ENCODE assay signal across 24 cellular contexts in genomic region chr10:5946786-5947185, GRCh38. TPM values are rescaled to one million over a fixed set of nuclear protein-coding genes. Genes with fewer than 3 reads are reported as not detected.
DNase-seq lines count a peak whose midpoint lies in the region; ATAC-seq and TF ChIP-seq lines count a peak whose summit lies in the region.
"Had no signal": no experiment of that assay in that cellular context is flagged by ENCODE, and none has a peak within 500 bp of the region (broad histone marks: within the 10 kb centered on the region; RNA-seq: fewer than 3 reads in every experiment).

No MANE protein-coding gene starts in this region.

- POLR2A ChIA-PET in activated CD8-positive, alpha-beta T cell treated with anti-CD3 and anti-CD28 coated beads for 36 hours (lab: Charles Lee): no interaction called here

- H3K4me1 Mint-ChIP-seq in natural killer cell treated with Interleukin-12 subunit alpha and Interleukin-12 subunit beta and Interleukin-15 and Interleukin-18, amount 100 ng/mL, for 72 hours (ENCODE audit: low read depth in 2 of 2): peaks cover 9 to 12% of the 10 kb centered on the region in 2 donors
- H3K4me1 Mint-ChIP-seq in natural killer cell: peaks cover 11 to 14% of the 10 kb centered on the region in 2 donors
- H3K4me1 Mint-ChIP-seq in activated CD8-positive, alpha-beta T cell treated with anti-CD3 and anti-CD28 coated beads for 36 hours (ENCODE audit: low read depth): peaks cover 4% of the 10 kb centered on the region

- no peak overlapping the region for H3K4me3 ChIP-seq in esophagus muscularis mucosa
- no peak overlapping the region for H3K4me3 ChIP-seq in psoas muscle

- H3K27me3 Mint-ChIP-seq in natural killer cell treated with Interleukin-12 subunit alpha and Interleukin-12 subunit beta and Interleukin-15 and Interleukin-18, amount 100 ng/mL, for 72 hours: no peaks in the 10 kb centered on the region
- H3K27me3 Mint-ChIP-seq in natural killer cell (ENCODE audit: low read depth in 2 of 2): no peaks in the 10 kb centered on the region
- no peaks in the 10 kb centered on the region for H3K27me3 Mint-ChIP-seq in activated CD8-positive, alpha-beta T cell treated with anti-CD3 and anti-CD28 coated beads for 36 hours
- H3K27me3 Mint-ChIP-seq: activated naive CD4-positive, alpha-beta T cell treated with anti-CD3 and anti-CD28 coated beads, Interleukin-2, amount 50 U/mL, for 24 hours; activated T-helper 17 cell treated with anti-CD3 and anti-CD28 coated beads, Interleukin-2, amount 50 U/mL, for 72 hours had no signal

- ATAC-seq in natural killer cell treated with Interleukin-12 subunit alpha and Interleukin-12 subunit beta and Interleukin-15 and Interleukin-18, amount 100 ng/mL, for 72 hours: no peak
- ATAC-seq in natural killer cell: no peak
- no peak for ATAC-seq in psoas muscle
- no peak for ATAC-seq in GM21526 (IDR thresholded peaks at IDR 0.05; ENCODE audit: low FRiP score, unreplicated experiment)
- ATAC-seq in activated CD8-positive, alpha-beta T cell treated with anti-CD3 and anti-CD28 coated beads for 36 hours: no peak
- ATAC-seq: activated T-helper 17 cell treated with anti-CD3 and anti-CD28 coated beads, Interleukin-2, amount 50 U/mL, for 72 hours; foreskin keratinocyte had no signal

- no peaks in the 10 kb centered on the region for H3K36me3 Mint-ChIP-seq in natural killer cell treated with Interleukin-12 subunit alpha and Interleukin-12 subunit beta and Interleukin-15 and Interleukin-18, amount 100 ng/mL, for 72 hours
- H3K36me3 Mint-ChIP-seq in natural killer cell: no peaks in the 10 kb centered on the region
- H3K36me3 Mint-ChIP-seq in activated CD8-positive, alpha-beta T cell treated with anti-CD3 and anti-CD28 coated beads for 36 hours (ENCODE audit: low read depth): no peaks in the 10 kb centered on the region

- DNase-seq in natural killer cell treated with Interleukin-12 subunit alpha and Interleukin-12 subunit beta and Interleukin-15 and Interleukin-18, amount 100 ng/mL, for 72 hours (ENCODE audit: low spot score): peak; percentile 57
- DNase-seq in natural killer cell: no peak
- no peak for DNase-seq in esophagus muscularis mucosa (ENCODE audit: extremely low spot score)
- DNase-seq in psoas muscle: peak in 1 of 2 donors; percentile 50
- DNase-seq in activated T-cell treated with anti-CD3 and anti-CD28 coated beads, Interleukin-2, amount 50 U/mL, for 1 hour: no peak
- no peak for DNase-seq in activated CD8-positive, alpha-beta T cell treated with anti-CD3 and anti-CD28 coated beads for 36 hours
- no peak for DNase-seq in cerebellar cortex (ENCODE audit: low spot score)
- DNase-seq: activated CD4-positive, alpha-beta T cell treated with anti-CD3 and anti-CD28 coated beads, Interleukin-2, amount 50 U/mL, for 1 hour; anterior cingulate cortex; BE2C; central memory CD4-positive, alpha-beta T cell; foreskin keratinocyte; hippocampal formation; left ventricle myocardium superior; NCI-H2081; NCI-H774; stimulated activated CD4-positive, alpha-beta T cell treated with anti-CD3 and anti-CD28 coated beads, Interleukin-1b, Interleukin-23, amount 100 ng/mL, for 48 hours; WERI-Rb-1 had no signal

- H3K9me3 ChIP-seq in esophagus muscularis mucosa: no peaks in the 10 kb centered on the region
- no peaks in the 10 kb centered on the region for H3K9me3 ChIP-seq in psoas muscle
- H3K9me3 ChIP-seq: BE2C had no signal

- TF ChIP-seq CTCF in natural killer cell (IDR thresholded peaks at IDR 0.05): no peak
- TF ChIP-seq CTCF in esophagus muscularis mucosa (IDR thresholded peaks at IDR 0.05): no peak
- TF ChIP-seq CTCF in psoas muscle (IDR thresholded peaks at IDR 0.05): no peak
- TF ChIP-seq CTCF in activated CD8-positive, alpha-beta T cell treated with anti-CD3 and anti-CD28 coated beads for 36 hours (IDR thresholded peaks at IDR 0.05): no peak

- CTCF ChIA-PET in activated CD8-positive, alpha-beta T cell treated with anti-CD3 and anti-CD28 coated beads for 36 hours (lab: Charles Lee): no interaction called here

- H3K36me3 ChIP-seq in esophagus muscularis mucosa: peaks cover 0 to 2% (median 0%) of the 10 kb centered on the region in 4 donors
- H3K36me3 ChIP-seq in psoas muscle (ENCODE audit: insufficient read depth in 1 of 2, low read depth in 1 of 2): peaks cover 0 to under 1% of the 10 kb centered on the region in 2 donors
- H3K36me3 ChIP-seq: BE2C, WERI-Rb-1 had no signal

- H3K4me3 Mint-ChIP-seq in natural killer cell treated with Interleukin-12 subunit alpha and Interleukin-12 subunit beta and Interleukin-15 and Interleukin-18, amount 100 ng/mL, for 72 hours: no peak overlapping the region
- H3K4me3 Mint-ChIP-seq in natural killer cell: no peak overlapping the region
- H3K4me3 Mint-ChIP-seq in activated CD8-positive, alpha-beta T cell treated with anti-CD3 and anti-CD28 coated beads for 36 hours: no peak overlapping the region
- H3K4me3 Mint-ChIP-seq: neural crest cell had no signal

- H3K27ac Mint-ChIP-seq in natural killer cell treated with Interleukin-12 subunit alpha and Interleukin-12 subunit beta and Interleukin-15 and Interleukin-18, amount 100 ng/mL, for 72 hours: peak overlapping the region in 1 of 2 donors; percentile 42
- no peak overlapping the region for H3K27ac Mint-ChIP-seq in natural killer cell
- no peak overlapping the region for H3K27ac Mint-ChIP-seq in activated CD8-positive, alpha-beta T cell treated with anti-CD3 and anti-CD28 coated beads for 36 hours
- H3K27ac Mint-ChIP-seq: activated naive CD4-positive, alpha-beta T cell treated with anti-CD3 and anti-CD28 coated beads, Interleukin-2, amount 50 U/mL, for 24 hours; progenitor cell of endocrine pancreas; T-helper 2 cell treated with Interferon-gamma antibody and Interleukin-4, amounts not matched to agents 5 μg/mL and 100 μg/mL, for 36 hours had no signal

- TF ChIP-seq EP300 in esophagus muscularis mucosa (IDR thresholded peaks at IDR 0.05): no peak

- no peak for TF ChIP-seq POLR2A in esophagus muscularis mucosa (IDR thresholded peaks at IDR 0.05; ENCODE audit: low read depth)

- 94% methylated on average over 8 of the region's 8 CpGs for WGBS in esophagus muscularis mucosa
- 90 to 94% (median 94%) methylated on average over 8 of the region's 8 CpGs for WGBS in psoas muscle, 3 donors

- H3K4me1 ChIP-seq in esophagus muscularis mucosa (peaks cover 46 to 80% (median 74%) of the 10 kb centered on the region in 4 donors), psoas muscle (peaks cover 31% of the 10 kb centered on the region)
- H3K4me1 ChIP-seq: BE2C had no signal

- intact Hi-C loops in natural killer cell (cut with micrococcal nuclease): no loop called here
- intact Hi-C loops in esophagus muscularis mucosa (cut with DNase I): loop anchor here (5.0 kb wide), 1 partner anchor 141 kb away; the partner anchor contains the start of gene RBM17
- intact Hi-C loops in psoas muscle (cut with DNase I): no loop called here
- intact Hi-C loops in activated CD8-positive, alpha-beta T cell treated with anti-CD3 and anti-CD28 coated beads for 36 hours (cut with micrococcal nuclease): no loop called here

- no peaks in the 10 kb centered on the region for H3K9me3 Mint-ChIP-seq in natural killer cell treated with Interleukin-12 subunit alpha and Interleukin-12 subunit beta and Interleukin-15 and Interleukin-18, amount 100 ng/mL, for 72 hours
- no peaks in the 10 kb centered on the region for H3K9me3 Mint-ChIP-seq in natural killer cell
- no peaks in the 10 kb centered on the region for H3K9me3 Mint-ChIP-seq in activated CD8-positive, alpha-beta T cell treated with anti-CD3 and anti-CD28 coated beads for 36 hours
- H3K9me3 Mint-ChIP-seq: activated naive CD4-positive, alpha-beta T cell treated with anti-CD3 and anti-CD28 coated beads, Interleukin-2, amount 50 U/mL, for 24 hours; activated T-helper 17 cell treated with anti-CD3 and anti-CD28 coated beads, Interleukin-2, amount 50 U/mL, for 72 hours; neural crest cell; T-helper 2 cell treated with Interferon-gamma antibody and Interleukin-4, amounts not matched to agents 5 μg/mL and 100 μg/mL, for 36 hours had no signal

- peaks cover 0 to 10% (median 0%) of the 10 kb centered on the region in 4 donors for H3K27me3 ChIP-seq in esophagus muscularis mucosa
- H3K27me3 ChIP-seq in psoas muscle (ENCODE audit: insufficient read depth in 3 of 3, low read length in 2 of 3): no peaks in the 10 kb centered on the region
- H3K27me3 ChIP-seq: foreskin keratinocyte had no signal

- H3K27ac ChIP-seq in esophagus muscularis mucosa (replicated peaks in 1 of 4): peak overlapping the region; percentile 76 to 84 (median 82)
- peak overlapping the region; percentile 77 for H3K27ac ChIP-seq in psoas muscle
- H3K27ac ChIP-seq: foreskin keratinocyte, WERI-Rb-1 had no signal

RNA-seq across cellular contexts. Expression of gene IL15RA, which starts 30.6 kb away (rescaled TPM):
- total RNA-seq in natural killer cell treated with Interleukin-12 subunit alpha and Interleukin-12 subunit beta and Interleukin-15 and Interleukin-18, amount 100 ng/mL, for 72 hours: 100 to 1,000 TPM in 1 of 2 donors, 10 to 100 TPM in 1; 56.7 to 125 TPM
- total RNA-seq in natural killer cell (10 to 100 TPM; 10.7 to 11.8 (median 11.3) TPM), esophagus muscularis mucosa (10 to 100 TPM; 19.5 to 30.1 (median 24.2) TPM), psoas muscle (10 to 100 TPM in 1 of 4 donors, 1 to 10 TPM in 3; 7.9 to 10.9 (median 9.5) TPM)
- polyA plus RNA-seq in psoas muscle: 10 to 100 TPM in 2 of 3 donors, 1 to 10 TPM in 1; 8.9 to 13.1 (median 11.2) TPM
- 10 to 100 TPM; 23.5 to 25.1 TPM for total RNA-seq in activated CD8-positive, alpha-beta T cell treated with anti-CD3 and anti-CD28 coated beads for 36 hours
- total RNA-seq: neural crest cell had no signal

RNA-seq across cellular contexts. Expression of gene FBH1, which starts 56.7 kb away (rescaled TPM):
- total RNA-seq in natural killer cell treated with Interleukin-12 subunit alpha and Interleukin-12 subunit beta and Interleukin-15 and Interleukin-18, amount 100 ng/mL, for 72 hours: 10 to 100 TPM; 65.3 to 99.9 TPM
- total RNA-seq in natural killer cell: 10 to 100 TPM; 49.3 to 64.9 (median 62.7) TPM
- 10 to 100 TPM; 90.3 to 93.0 (median 92.3) TPM for total RNA-seq in esophagus muscularis mucosa
- total RNA-seq in psoas muscle: 10 to 100 TPM; 32.4 to 56.7 (median 39.9) TPM
- polyA plus RNA-seq in psoas muscle: 10 to 100 TPM; 38.2 to 59.3 (median 54.4) TPM
- 10 to 100 TPM; 47.2 to 51.3 TPM for total RNA-seq in activated CD8-positive, alpha-beta T cell treated with anti-CD3 and anti-CD28 coated beads for 36 hours

RNA-seq across cellular contexts. Expression of gene ANKRD16, which starts 57.1 kb away (rescaled TPM):
- total RNA-seq in natural killer cell treated with Interleukin-12 subunit alpha and Interleukin-12 subunit beta and Interleukin-15 and Interleukin-18, amount 100 ng/mL, for 72 hours: 1 to 10 TPM; 4.1 to 7.6 TPM
- total RNA-seq in natural killer cell (1 to 10 TPM; 2.6 to 3.1 (median 3.0) TPM), esophagus muscularis mucosa (1 to 10 TPM; 5.1 to 9.0 (median 5.9) TPM), psoas muscle (1 to 10 TPM; 2.8 to 4.6 (median 3.2) TPM)
- polyA plus RNA-seq in psoas muscle: 1 to 10 TPM; 3.5 to 4.3 (median 4.0) TPM
- total RNA-seq in activated CD8-positive, alpha-beta T cell treated with anti-CD3 and anti-CD28 coated beads for 36 hours: 1 to 10 TPM; 7.5 to 7.8 TPM
